Comparison of ENCODE assay signal across 8 cellular contexts in genomic region chr17:83080641-83081560, GRCh38. TPM values are rescaled to one million over a fixed set of nuclear protein-coding genes. Genes with fewer than 3 reads are reported as not detected.
DNase-seq lines count a peak whose midpoint lies in the region; ATAC-seq, FAIRE-seq and TF ChIP-seq lines count a peak whose summit lies in the region.

No MANE protein-coding gene starts in this region.

- DNase-seq in activated T-cell treated with anti-CD3 and anti-CD28 coated beads, Interleukin-2, amount 50 U/mL, for 4 hours: peak; percentile 41
- DNase-seq in frontal cortex (ENCODE audit: low spot score in 2 of 2): peak; percentile 66 to 70
- DNase-seq in ovary: peak in 4 of 5 donors; percentile 54 to 73 (median 64)
- no peak for DNase-seq in Ammon's horn (ENCODE audit: low spot score)

- H3K27me3 ChIP-seq in BLaER1 (peaks cover 67% of the 10 kb centered on the region), ovary (no peaks in the 10 kb centered on the region)

- H3K9me3 ChIP-seq in BLaER1 (no peaks in the 10 kb centered on the region), ovary (no peaks in the 10 kb centered on the region)

- FAIRE-seq in frontal cortex (lab: Jason Lieb, UNC): no peak

- H3K4me2 ChIP-seq in BLaER1: peak overlapping the region; percentile 95

- TF ChIP-seq EP300 in ovary (IDR thresholded peaks at IDR 0.05): no peak

- H3K9me3 Mint-ChIP-seq in activated T-cell treated with anti-CD3 and anti-CD28 coated beads, Interleukin-2, amount 50 U/mL, for 4 hours: no peaks in the 10 kb centered on the region

- H3K4me1 ChIP-seq in BLaER1 (peaks cover 59% of the 10 kb centered on the region), ovary (ENCODE audit: insufficient read depth) (peaks cover 12% of the 10 kb centered on the region)

- H3K4me3 Mint-ChIP-seq in activated T-cell treated with anti-CD3 and anti-CD28 coated beads, Interleukin-2, amount 50 U/mL, for 4 hours: peak overlapping the region; percentile 40

- TF ChIP-seq POLR2A in ovary (IDR thresholded peaks at IDR 0.05): no peak

- TF ChIP-seq CTCF in ovary (IDR thresholded peaks at IDR 0.05): no peak

- peaks cover 2% of the 10 kb centered on the region for H3K36me3 Mint-ChIP-seq in activated T-cell treated with anti-CD3 and anti-CD28 coated beads, Interleukin-2, amount 50 U/mL, for 4 hours (ENCODE audit: insufficient read depth)

- peaks cover 3% of the 10 kb centered on the region for H3K27me3 Mint-ChIP-seq in activated T-cell treated with anti-CD3 and anti-CD28 coated beads, Interleukin-2, amount 50 U/mL, for 4 hours (ENCODE audit: low read depth)

- ATAC-seq in HG03159 (IDR thresholded peaks at IDR 0.05; ENCODE audit: unreplicated experiment) (peak; percentile 39), HG02852 (IDR thresholded peaks at IDR 0.05; ENCODE audit: unreplicated experiment) (no peak), HG03378 (IDR thresholded peaks at IDR 0.05; ENCODE audit: unreplicated experiment) (no peak)
- peak; percentile 7 to 12 for ATAC-seq in activated T-cell treated with anti-CD3 and anti-CD28 coated beads, Interleukin-2, amount 50 U/mL, for 4 hours

- peaks cover 68% of the 10 kb centered on the region for H4K20me1 ChIP-seq in BLaER1

- 3 to 40% (median 3%) methylated on average over 5 to 126 of the region's 126 CpGs for WGBS in ovary, 3 donors

- H3K4me1 Mint-ChIP-seq in activated T-cell treated with anti-CD3 and anti-CD28 coated beads, Interleukin-2, amount 50 U/mL, for 4 hours (ENCODE audit: low read depth): peaks cover 32% of the 10 kb centered on the region

- H3K36me3 ChIP-seq in BLaER1 (no peaks in the 10 kb centered on the region; the same call in 1 of the 2 replicates), ovary (no peaks in the 10 kb centered on the region)

- H3K27ac ChIP-seq in BLaER1 (0 out of 2 replicates have a peak overlapping the region, but pooled peaks have one; percentile 38), ovary (peak overlapping the region in 1 of 2 donors; percentile 68)

- intact Hi-C loops in ovary (cut with DNase I): no loop called here

- H3K9ac ChIP-seq in BLaER1: peak overlapping the region; percentile 55; the same call in 1 of the 2 replicates

- H3K4me3 ChIP-seq in BLaER1 (peak overlapping the region; percentile 74), ovary (peak overlapping the region; percentile 53)

RNA-seq across cellular contexts. Expression of gene METRNL, which starts 1.5 kb away (rescaled TPM):
- total RNA-seq in activated T-cell treated with anti-CD3 and anti-CD28 coated beads, Interleukin-2, amount 50 U/mL, for 4 hours: 10 to 100 TPM; 12.1 to 26.2 (median 23.1) TPM
- total RNA-seq in frontal cortex: 45.2 TPM
- total RNA-seq in ovary: 10 to 100 TPM; 12.9 to 84.3 (median 29.7) TPM
- 10 to 100 TPM in 1 of 2 donors, 1 to 10 TPM in 1; 4.3 to 29.4 TPM for polyA plus RNA-seq in ovary

Comparison
In these comparisons a context has a peak if more than half of its experiments do, and no peak if none do; other contexts are left out.
1. ATAC-seq: peak in HG03159 (single experiment) and activated T-cell treated with anti-CD3 and anti-CD28 coated beads, Interleukin-2, amount 50 U/mL, for 4 hours (2 of 2); none in HG02852 (single experiment) and HG03378 (single experiment).